ENCODE assay signal across 1 cellular context in the genomic region with DNA sequence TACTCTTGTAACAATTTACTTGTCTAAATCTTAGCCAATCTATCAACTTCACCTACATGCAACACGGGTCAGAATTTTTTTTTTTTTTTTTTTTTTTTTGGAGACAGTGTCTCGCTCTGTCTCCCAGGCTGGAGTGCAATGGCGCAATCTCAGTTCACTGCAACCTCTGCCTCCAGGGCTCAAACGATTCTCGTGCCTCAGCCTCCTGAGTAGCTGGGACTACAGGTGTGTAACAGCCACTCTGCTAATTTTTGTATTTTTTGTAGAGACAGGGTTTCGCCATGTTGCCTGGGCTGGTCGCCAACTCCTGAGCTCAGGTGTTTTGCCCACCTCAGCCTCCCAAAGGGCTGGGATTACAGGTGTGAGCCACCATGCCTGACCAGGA. TPM values are rescaled to one million over a fixed set of nuclear protein-coding genes. Genes with fewer than 3 reads are reported as not detected.
"Had no signal": no experiment of that assay in that cellular context is flagged by ENCODE, and none has a peak within 500 bp of the region (broad histone marks: within the 10 kb centered on the region; RNA-seq: fewer than 3 reads in every experiment).

No MANE protein-coding gene starts in this region.

RNA-seq across cellular contexts. Expression of gene ANKRD29, which starts 49.6 kb away (rescaled TPM):
- polyA plus RNA-seq: smooth muscle cell had no signal
